8 cellular contexts compared by ENCODE assay signal in genomic region chr19:20078696-20079095, GRCh38. TPM values are rescaled to one million over a fixed set of nuclear protein-coding genes. Genes with fewer than 3 reads are reported as not detected.
A peak's percentile ranks its signal among the peaks of the same experiment; 100 is the strongest.
DNase-seq lines count a peak whose midpoint lies in the region; TF ChIP-seq lines count a peak whose summit lies in the region.

No MANE protein-coding gene starts in this region.

- peak overlapping the region; percentile 85 for H3K4me3 ChIP-seq in CD8-positive, alpha-beta memory T cell (ENCODE audit: low read length)
- H3K4me3 ChIP-seq in lower leg skin (ENCODE audit: low read depth, poor library complexity, severe bottlenecking) (peak overlapping the region; percentile 23), stomach (peak overlapping the region; percentile 50 to 78 (median 58))

- H3K9me3 ChIP-seq in CD8-positive, alpha-beta memory T cell (ENCODE audit: low read length), result no peaks in the 10 kb centered on the region
- H3K9me3 ChIP-seq in stomach, result no peaks in the 10 kb centered on the region

- WGBS in lower leg skin, 2 donors, result 1 to 2% methylated on average over 19 of the region's 19 CpGs
- WGBS in stomach, 5 donors, result 2 to 5% (median 3%) methylated on average over 19 of the region's 19 CpGs

- H3K27ac Mint-ChIP-seq in CD8-positive, alpha-beta memory T cell, result peak overlapping the region in 4 of 8 donors; percentile 7 to 72 (median 39)
- peak overlapping the region; percentile 90 for H3K27ac Mint-ChIP-seq in chondrocyte (ENCODE audit: unreplicated experiment)

- H3K4me1 Mint-ChIP-seq in CD8-positive, alpha-beta memory T cell, result peaks cover 19 to 25% (median 25%) of the 10 kb centered on the region in 3 donors
- peaks cover 19% of the 10 kb centered on the region for H3K4me1 Mint-ChIP-seq in chondrocyte (ENCODE audit: low read depth)

- H3K27me3 ChIP-seq in CD8-positive, alpha-beta memory T cell (ENCODE audit: insufficient read depth, low read length, poor library complexity, severe bottlenecking), result no peaks in the 10 kb centered on the region
- no peaks in the 10 kb centered on the region for H3K27me3 ChIP-seq in stomach

- intact Hi-C loops in lower leg skin (cut with DNase I; ENCODE audit: low total_unique reads) (no loop called here), stomach (cut with DNase I; ENCODE audit: low total_unique reads) (no loop called here)

- in situ Hi-C loops in GM13977 (cut with MboI; ENCODE audit: low pct_unique_long_range_greater_than_20kb, low sequenced_read_pairs, unreplicated experiment), result no loop called here

- H3K4me3 Mint-ChIP-seq in CD8-positive, alpha-beta memory T cell, result peak overlapping the region; percentile 82 to 95 (median 91)
- peak overlapping the region; percentile 89 for H3K4me3 Mint-ChIP-seq in chondrocyte (ENCODE audit: unreplicated experiment)

- H3K36me3 Mint-ChIP-seq in CD8-positive, alpha-beta memory T cell, result peaks cover 0 to 5% (median 4%) of the 10 kb centered on the region in 3 donors
- H3K36me3 Mint-ChIP-seq in chondrocyte (ENCODE audit: low read depth), result peaks cover 1% of the 10 kb centered on the region

- POLR2A ChIA-PET in CD8-positive, alpha-beta memory T cell (lab: Charles Lee), result interaction anchor here (0.6 to 2.9 kb wide), 5 partner anchors 27 to 698 kb away, joined by 3 to 12 read pairs (median 10); partner anchors contain the start of genes ZNF486 and ZNF682

- no peak for TF ChIP-seq EP300 in stomach (IDR thresholded peaks at IDR 0.05)

- H3K36me3 ChIP-seq in CD8-positive, alpha-beta memory T cell (ENCODE audit: insufficient read depth, low read length), result no peaks in the 10 kb centered on the region
- H3K36me3 ChIP-seq in stomach, result peaks cover 0 to 9% (median 0%) of the 10 kb centered on the region in 4 donors

- TF ChIP-seq CTCF in chondrocyte (IDR thresholded peaks at IDR 0.05) (no peak), lower leg skin (IDR thresholded peaks at IDR 0.05) (no peak), stomach (IDR thresholded peaks at IDR 0.05) (no peak), GM13977 (IDR thresholded peaks at IDR 0.05; ENCODE audit: extremely low read depth, insufficient read depth, missing control alignments) (no peak)

- no peak overlapping the region for H3K27ac ChIP-seq in CD8-positive, alpha-beta memory T cell (ENCODE audit: low read depth, low read length)
- H3K27ac ChIP-seq in stomach, result peak overlapping the region in 4 of 5 donors; percentile 29 to 76 (median 68)

- no peak for TF ChIP-seq POLR2A in lower leg skin (IDR thresholded peaks at IDR 0.05)
- no peak for TF ChIP-seq POLR2A in stomach (IDR thresholded peaks at IDR 0.05)

- no peak for DNase-seq in CD8-positive, alpha-beta memory T cell
- DNase-seq in NAMALWA (ENCODE audit: low spot score), result peak; percentile 66
- no peak for DNase-seq in chondrocyte (ENCODE audit: low spot score)
- peak in 1 of 2 donors; percentile 85 for DNase-seq in lower leg skin (ENCODE audit: low spot score in 2 of 2)
- DNase-seq in stomach, result no peak
- DNase-seq in NCI-H2171 treated with DMSO at 0.1 percent for 48 hours (lab: John Stamatoyannopoulos, UW), result no peak
- DNase-seq in NK-92 treated with Interleukin-12 subunit alpha and Interleukin-12 subunit beta, amount 100 ng/mL, for 24 hours (lab: John Stamatoyannopoulos, UW), result no peak
- DNase-seq in GM13977 (ENCODE audit: low spot score), result no peak

- CTCF ChIA-PET in CD8-positive, alpha-beta memory T cell (lab: Charles Lee), result interaction anchor here (1.2 kb wide), 1 partner anchor 91 kb away, joined by 3 read pairs; no protein-coding TSS in a partner anchor

- H3K4me1 ChIP-seq in CD8-positive, alpha-beta memory T cell (ENCODE audit: insufficient read depth, low read length), result peaks cover 9% of the 10 kb centered on the region
- H3K4me1 ChIP-seq in stomach, result peaks cover 8 to 25% (median 19%) of the 10 kb centered on the region in 4 donors

- H3K9me3 Mint-ChIP-seq in CD8-positive, alpha-beta memory T cell, result no peaks in the 10 kb centered on the region
- H3K9me3 Mint-ChIP-seq in chondrocyte (ENCODE audit: low read depth), result peaks cover 13% of the 10 kb centered on the region

- peaks cover 0 to 2% of the 10 kb centered on the region in 2 donors for H3K27me3 Mint-ChIP-seq in CD8-positive, alpha-beta memory T cell
- H3K27me3 Mint-ChIP-seq in chondrocyte (ENCODE audit: low read depth), result no peaks in the 10 kb centered on the region

RNA-seq across cellular contexts. Expression of gene ZNF90, which starts 0.9 kb away (rescaled TPM):
- 10 to 100 TPM; 11.9 to 12.8 TPM for total RNA-seq in CD8-positive, alpha-beta memory T cell
- polyA plus RNA-seq in CD8-positive, alpha-beta memory T cell, result 1.8 TPM
- total RNA-seq in chondrocyte, result 2.3 to 5.1 TPM (median 2.4 TPM) in 3 replicates
- total RNA-seq in lower leg skin, result 1 to 10 TPM; 1.6 to 5.5 (median 1.8) TPM
- 10 to 100 TPM in 1 of 5 donors, 1 to 10 TPM in 4; 1.7 to 67.1 (median 5.1) TPM for total RNA-seq in stomach
- polyA plus RNA-seq in stomach, result 1 to 10 TPM; 1.4 to 2.2 (median 1.5) TPM

RNA-seq across cellular contexts. Expression of gene ZNF682, which starts 39.4 kb away (rescaled TPM):
- 10 to 100 TPM in 1 of 2 experiments, 1 to 10 TPM in 1; 9.6 to 10.3 TPM for total RNA-seq in CD8-positive, alpha-beta memory T cell
- polyA plus RNA-seq in CD8-positive, alpha-beta memory T cell, result 4.5 TPM
- total RNA-seq in chondrocyte (4.5 to 5.4 TPM (median 4.9 TPM) in 3 replicates), lower leg skin (10 to 100 TPM in 1 of 4 donors, 1 to 10 TPM in 3; 3.1 to 18.9 (median 3.9) TPM), stomach (10 to 100 TPM in 1 of 5 donors, 1 to 10 TPM in 3, under 1 TPM in 1; 0.29 to 16.1 (median 3.9) TPM)
- polyA plus RNA-seq in stomach, result 1 to 10 TPM in 2 of 3 donors, under 1 TPM in 1; 0.92 to 6.7 (median 2.6) TPM

Comparison
In these comparisons a context has a peak if more than half of its experiments do, and no peak if none do; other contexts are left out.
1. H3K4me3 ChIP-seq: peak in every context shown above with its lines; median percentile 85 in CD8-positive, alpha-beta memory T cell; 58 in stomach; 23 in lower leg skin.